ENCODE assay signal across 8 cellular contexts in genomic region chr3:131503328-131503650, GRCh38. TPM values are rescaled to one million over a fixed set of nuclear protein-coding genes. Genes with fewer than 3 reads are reported as not detected.
A peak's percentile ranks its signal among the peaks of the same experiment; 100 is the strongest.
DNase-seq lines count a peak whose midpoint lies in the region; ATAC-seq and TF ChIP-seq lines count a peak whose summit lies in the region.

No MANE protein-coding gene starts in this region.

- intact Hi-C loops in esophagus squamous epithelium (cut with DNase I) (no loop called here), prostate gland (cut with DNase I) (no loop called here)

- peaks cover 4% of the 10 kb centered on the region for H3K27me3 Mint-ChIP-seq in stimulated activated naive CD8-positive, alpha-beta T cell treated with anti-CD3 and anti-CD28 coated beads, Interleukin-15, Interleukin-2, amounts not matched to agents 100 ng/mL and 50 ng/mL, for 24 hours

- DNase-seq in stimulated activated naive CD8-positive, alpha-beta T cell treated with anti-CD3 and anti-CD28 coated beads, Interleukin-15, Interleukin-2, amounts not matched to agents 100 U/mL and 50 U/mL, for 24 hours, result no peak
- DNase-seq in RPMI7951 (ENCODE audit: low read depth) (peak; percentile 21), esophagus squamous epithelium (lab: John Stamatoyannopoulos, UW) (no peak), prostate gland (ENCODE audit: low spot score) (no peak), Kasumi-1 (lab: John Stamatoyannopoulos, UW) (no peak), cerebellar cortex (ENCODE audit: low spot score) (no peak)

- TF ChIP-seq CTCF in esophagus squamous epithelium (IDR thresholded peaks at IDR 0.05) (no peak), prostate gland (IDR thresholded peaks at IDR 0.05) (no peak)

- H3K4me3 ChIP-seq in esophagus squamous epithelium, result peak overlapping the region; percentile 78 to 92 (median 88)
- H3K4me3 ChIP-seq in prostate gland, result peak overlapping the region; percentile 53 to 58

- H3K36me3 ChIP-seq in esophagus squamous epithelium (peaks cover 0 to 29% (median 0%) of the 10 kb centered on the region in 3 donors), prostate gland (no peaks in the 10 kb centered on the region)

- H3K4me1 ChIP-seq in esophagus squamous epithelium (peaks cover 6 to 28% (median 8%) of the 10 kb centered on the region in 3 donors), prostate gland (replicated peaks) (peaks cover 3% of the 10 kb centered on the region)

- H3K27ac Mint-ChIP-seq in stimulated activated naive CD8-positive, alpha-beta T cell treated with anti-CD3 and anti-CD28 coated beads, Interleukin-15, Interleukin-2, amounts not matched to agents 100 ng/mL and 50 ng/mL, for 24 hours, result no peak overlapping the region

- TF ChIP-seq POLR2A in esophagus squamous epithelium (IDR thresholded peaks at IDR 0.05) (no peak), prostate gland (IDR thresholded peaks at IDR 0.05) (no peak)

- no peaks in the 10 kb centered on the region for H3K9me3 ChIP-seq in esophagus squamous epithelium
- no peaks in the 10 kb centered on the region for H3K9me3 ChIP-seq in prostate gland

- 22 to 36% methylated on average over 1 of the region's 1 CpG for WGBS in esophagus squamous epithelium, 2 donors
- 57% methylated on average over 1 of the region's 1 CpG for WGBS in prostate gland

- H3K4me1 Mint-ChIP-seq in stimulated activated naive CD8-positive, alpha-beta T cell treated with anti-CD3 and anti-CD28 coated beads, Interleukin-15, Interleukin-2, amounts not matched to agents 100 ng/mL and 50 ng/mL, for 24 hours (ENCODE audit: low read depth), result peaks cover 42% of the 10 kb centered on the region

- H3K27ac ChIP-seq in esophagus squamous epithelium (peak overlapping the region; percentile 80 to 88 (median 85)), prostate gland (peak overlapping the region in 1 of 2 donors; percentile 13)

- H3K36me3 Mint-ChIP-seq in stimulated activated naive CD8-positive, alpha-beta T cell treated with anti-CD3 and anti-CD28 coated beads, Interleukin-15, Interleukin-2, amounts not matched to agents 100 ng/mL and 50 ng/mL, for 24 hours (ENCODE audit: low read depth), result peaks cover 39% of the 10 kb centered on the region

- H3K27me3 ChIP-seq in esophagus squamous epithelium (no peaks in the 10 kb centered on the region), prostate gland (replicated peaks; ENCODE audit: insufficient read depth) (no peaks in the 10 kb centered on the region)

- peak overlapping the region; percentile 99 for H3K4me3 Mint-ChIP-seq in stimulated activated naive CD8-positive, alpha-beta T cell treated with anti-CD3 and anti-CD28 coated beads, Interleukin-15, Interleukin-2, amounts not matched to agents 100 ng/mL and 50 ng/mL, for 24 hours

- no peak for ATAC-seq in stimulated activated naive CD8-positive, alpha-beta T cell treated with anti-CD3 and anti-CD28 coated beads, Interleukin-15, Interleukin-2, amounts not matched to agents 100 U/mL and 50 U/mL, for 24 hours
- no peak for ATAC-seq in HG02852 (IDR thresholded peaks at IDR 0.05; ENCODE audit: unreplicated experiment)

- H3K9me3 Mint-ChIP-seq in stimulated activated naive CD8-positive, alpha-beta T cell treated with anti-CD3 and anti-CD28 coated beads, Interleukin-15, Interleukin-2, amounts not matched to agents 100 ng/mL and 50 ng/mL, for 24 hours, result no peaks in the 10 kb centered on the region

RNA-seq across cellular contexts. Expression of gene MRPL3, which starts 0.5 kb away (rescaled TPM):
- 194 and 195 TPM in 2 replicates for total RNA-seq in RPMI7951 (2014; rRNA removed; shearing (Covaris generic))
- 100 to 1,000 TPM in 3 of 4 donors, 10 to 100 TPM in 1; 45.6 to 125 (median 104) TPM for total RNA-seq in esophagus squamous epithelium
- 10 to 100 TPM; 73.0 to 90.8 TPM for total RNA-seq in prostate gland
